In genomic region chr1:22386774-22387173, GRCh38 we compare ENCODE assay signal across 36 cellular contexts.
"Had no signal": no experiment of that assay in that cellular context is flagged by ENCODE, and none has a peak within 500 bp of the region (broad histone marks: within the 10 kb centered on the region; RNA-seq: fewer than 3 reads in every experiment).

No MANE protein-coding gene starts in this region.

- H3K36me3 ChIP-seq: MG63 had no signal

- H3K27me3 ChIP-seq: MG63 had no signal

- DNase-seq: Karpas-422, Kasumi-1, MG63, MM.1S, MV-4-11, NCI-H1048, NCI-H1092, NCI-H1092 treated with DMSO at 0.1 percent for 48 hours, NCI-H1105, NCI-H1105 treated with DMSO at 0.1 percent for 48 hours, NCI-H1417, NCI-H1417 treated with DMSO at 0.1 percent for 48 hours, NCI-H1436, NCI-H1436 treated with DMSO at 0.1 percent for 48 hours, NCI-H146, NCI-H1694, NCI-H1694 treated with DMSO at 0.1 percent for 48 hours, NCI-H187, NCI-H187 treated with DMSO at 0.1 percent for 48 hours, NCI-H1930, NCI-H2029, NCI-H2029 treated with DMSO at 0.1 percent for 48 hours, NCI-H2081, NCI-H2081 treated with DMSO at 0.1 percent for 48 hours, NCI-H2107, NCI-H2171, NCI-H2171 treated with DMSO at 0.1 percent for 48 hours, NCI-H2227 treated with DMSO at 0.1 percent for 48 hours, NCI-H226, NCI-H345, NCI-H446, NCI-H446 treated with DMSO at 0.1 percent for 48 hours, NCI-H510A, NCI-H510A treated with DMSO at 0.1 percent for 48 hours, NCI-H524, NCI-H524 treated with DMSO at 0.1 percent for 48 hours had no signal

- H3K4me3 ChIP-seq: MG63 had no signal

- H3K9me3 ChIP-seq: MG63 had no signal
